ENCODE assay signal across 11 cellular contexts in the genomic region with DNA sequence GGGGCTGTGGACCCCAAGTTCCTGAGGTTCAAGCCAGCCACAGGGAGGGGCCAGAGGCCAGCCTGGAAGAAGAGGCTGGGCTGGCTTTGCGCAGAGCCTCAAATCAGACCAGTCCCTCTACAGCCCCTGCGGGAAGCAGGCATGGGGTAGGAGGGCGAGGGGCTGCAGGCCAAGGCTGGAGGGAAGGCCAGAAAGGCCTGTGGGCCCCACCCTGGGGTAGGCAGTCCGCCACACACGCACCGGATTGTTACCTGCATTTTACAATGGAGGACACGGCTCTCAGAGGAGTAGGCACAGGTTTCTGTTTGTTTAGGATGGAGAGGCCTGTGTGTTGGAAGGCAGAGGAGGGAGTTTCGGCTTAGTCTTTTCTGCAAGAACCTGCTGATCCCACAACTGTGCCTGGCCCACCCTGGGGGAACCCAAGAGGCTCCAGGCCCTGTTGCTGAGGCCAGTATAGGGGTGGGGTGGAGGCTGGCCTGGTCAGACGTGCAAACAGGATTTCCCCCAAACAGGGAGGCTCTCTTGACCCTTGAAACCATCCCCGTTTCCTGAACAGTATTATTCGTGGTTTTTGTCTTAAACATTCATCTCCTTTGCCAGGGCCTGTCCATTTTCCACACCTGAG. TPM values are rescaled to one million over a fixed set of nuclear protein-coding genes. Genes with fewer than 3 reads are reported as not detected.
DNase-seq lines count a peak whose midpoint lies in the region; ATAC-seq and TF ChIP-seq lines count a peak whose summit lies in the region.
"Had no signal": no experiment of that assay in that cellular context is flagged by ENCODE, and none has a peak within 500 bp of the region (broad histone marks: within the 10 kb centered on the region; RNA-seq: fewer than 3 reads in every experiment).

No MANE protein-coding gene starts in this region.

- BruUV-seq in MCF 10A (replicated peaks; lab: Mats Ljungman, UMichigan), result no TSS peak

- no peaks in the 10 kb centered on the region for H3K9me3 ChIP-seq in breast epithelium
- no peaks in the 10 kb centered on the region for H3K9me3 ChIP-seq in neuronal stem cell (replicated peaks in 1 of 2; ENCODE audit: control insufficient read depth in 2 of 2, insufficient read depth in 1 of 2, low read depth in 1 of 2, low read length in 2 of 2)
- H3K9me3 ChIP-seq in aorta (ENCODE audit: control insufficient read depth, low read length), result no peaks in the 10 kb centered on the region
- no peaks in the 10 kb centered on the region for H3K9me3 ChIP-seq in MG63

- H3K4me3 ChIP-seq in breast epithelium (peak overlapping the region; percentile 57 to 84 (median 62)), fibroblast of pulmonary artery (replicated peaks; ENCODE audit: low read depth, low read length) (peak overlapping the region; percentile 14), neuronal stem cell (ENCODE audit: low read length in 2 of 2) (peak overlapping the region in 1 of 2 donors; percentile 23), aorta (ENCODE audit: low read length in 2 of 2) (peak overlapping the region in 1 of 2 donors; percentile 30), MG63 (no peak overlapping the region)

- WGBS in neuronal stem cell (ENCODE audit: extremely low coverage in 2 of 2, insufficient read length in 2 of 2, insufficient replicate concordance in 1 of 2), 2 donors, result no CpG with 5 or more reads among the region's 11 CpGs
- 92 to 94% methylated on average over 11 of the region's 11 CpGs for WGBS in aorta, 2 donors

- no peak overlapping the region for H2BK12ac ChIP-seq in neuronal stem cell (ENCODE audit: low read length)

- ATAC-seq in aorta (ENCODE audit: low FRiP score), result peak; percentile 1

- TF ChIP-seq POLR2A in breast epithelium (IDR thresholded peaks at IDR 0.05), result no peak

- H3K27ac Mint-ChIP-seq in MCF 10A (ENCODE audit: low read depth, unreplicated experiment), result no peak overlapping the region

- POLR2A ChIA-PET in MCF 10A (lab: Yijun Ruan, JAX), result no interaction called here

- H3K14ac ChIP-seq in neuronal stem cell (ENCODE audit: low read length), result no peak overlapping the region

- H3K4ac ChIP-seq in neuronal stem cell (ENCODE audit: low read length), result no peak overlapping the region

- H2BK15ac ChIP-seq in neuronal stem cell (ENCODE audit: low read length), result peak overlapping the region; percentile 53

- H3K27ac ChIP-seq in breast epithelium, result peak overlapping the region; percentile 79 to 98
- no peak overlapping the region for H3K27ac ChIP-seq in neuronal stem cell (replicated peaks; ENCODE audit: low read length)
- H3K27ac ChIP-seq in aorta (ENCODE audit: low read depth in 1 of 2, low read length in 2 of 2), result no peak overlapping the region

- no peaks in the 10 kb centered on the region for H3K27me3 Mint-ChIP-seq in MCF 10A (ENCODE audit: insufficient read depth, unreplicated experiment)

- CTCF ChIA-PET in MCF 10A (lab: Yijun Ruan, JAX), result interaction anchor here (0.6 kb wide), 1 partner anchor 221 kb away, joined by 5 read pairs; no protein-coding TSS in a partner anchor

- peaks cover 7% of the 10 kb centered on the region for H3K79me1 ChIP-seq in neuronal stem cell (ENCODE audit: low read depth, low read length)

- H3K9me3 Mint-ChIP-seq in MCF 10A (ENCODE audit: unreplicated experiment), result no peaks in the 10 kb centered on the region
- H3K9me3 Mint-ChIP-seq: central memory CD8-positive, alpha-beta T cell had no signal

- H3K4me2 ChIP-seq in neuronal stem cell (ENCODE audit: insufficient read depth, low read length, poor library complexity, severe bottlenecking), result peak overlapping the region; percentile 71

- H2AK5ac ChIP-seq in neuronal stem cell (ENCODE audit: low read depth, low read length), result no peak overlapping the region

- no peaks in the 10 kb centered on the region for H3K36me3 ChIP-seq in breast epithelium
- no peaks in the 10 kb centered on the region for H3K36me3 ChIP-seq in neuronal stem cell (replicated peaks in 1 of 2; ENCODE audit: control insufficient read depth in 2 of 2, insufficient read depth in 2 of 2, low read length in 2 of 2)
- no peaks in the 10 kb centered on the region for H3K36me3 ChIP-seq in aorta (ENCODE audit: control insufficient read depth in 1 of 2, insufficient read depth in 2 of 2, low read length in 1 of 2)
- no peaks in the 10 kb centered on the region for H3K36me3 ChIP-seq in MG63

- H2BK120ac ChIP-seq in neuronal stem cell (ENCODE audit: low read depth, low read length), result peak overlapping the region; percentile 63

- no peak overlapping the region for H2BK5ac ChIP-seq in neuronal stem cell (ENCODE audit: low read length)

- DNase-seq in breast epithelium (ENCODE audit: low spot score in 2 of 2), result no peak
- no peak for DNase-seq in MCF 10A (ENCODE audit: unreplicated experiment)
- DNase-seq in fibroblast of pulmonary artery (ENCODE audit: low read depth), result no peak
- DNase-seq in neuronal stem cell (ENCODE audit: low spot score), result no peak
- DNase-seq in aorta, result no peak
- no peak for DNase-seq in AG08395 (ENCODE audit: low spot score)
- no peak for DNase-seq in superior temporal gyrus (ENCODE audit: extremely low spot score)
- DNase-seq in MG63, result no peak
- DNase-seq: NCI-H345 had no signal

- peak overlapping the region; percentile 76 for H2AFZ ChIP-seq in neuronal stem cell (ENCODE audit: low read length)

- H3K4me3 Mint-ChIP-seq in MCF 10A (ENCODE audit: unreplicated experiment), result no peak overlapping the region
- H3K4me3 Mint-ChIP-seq: central memory CD8-positive, alpha-beta T cell had no signal

- H3K23ac ChIP-seq in neuronal stem cell (ENCODE audit: low read depth, low read length, poor library complexity), result no peak overlapping the region

- H4K91ac ChIP-seq in neuronal stem cell (ENCODE audit: low read depth, low read length, poor library complexity), result no peak overlapping the region

- peak overlapping the region; percentile 8 for H4K8ac ChIP-seq in neuronal stem cell (ENCODE audit: low read depth, low read length)

- H3K18ac ChIP-seq in neuronal stem cell (ENCODE audit: low read length), result peak overlapping the region; percentile 89

- H3K9ac ChIP-seq in neuronal stem cell (ENCODE audit: low read depth, low read length, poor library complexity), result no peak overlapping the region

- intact Hi-C loops in breast epithelium (cut with DNase I; ENCODE audit: low total_unique reads), result loop anchor here (5.0 kb wide), 1 partner anchor 1878 kb away; no protein-coding TSS in a partner anchor
- intact Hi-C loops in MCF 10A (cut with micrococcal nuclease), result no loop called here
- intact Hi-C loops in aorta (cut with DNase I), result no loop called here

- H3K4me1 Mint-ChIP-seq in MCF 10A (ENCODE audit: insufficient read depth, unreplicated experiment), result peaks cover 11% of the 10 kb centered on the region
- H3K4me1 Mint-ChIP-seq: central memory CD8-positive, alpha-beta T cell had no signal

- peaks cover 5% of the 10 kb centered on the region for H3K36me3 Mint-ChIP-seq in MCF 10A (ENCODE audit: insufficient read depth, unreplicated experiment)

- peaks cover 13 to 16% of the 10 kb centered on the region in 2 donors for H3K4me1 ChIP-seq in breast epithelium
- peaks cover 0 to 5% of the 10 kb centered on the region in 2 donors for H3K4me1 ChIP-seq in neuronal stem cell (ENCODE audit: control insufficient read depth in 2 of 2, insufficient read depth in 1 of 2, low read depth in 1 of 2, low read length in 2 of 2)
- no peaks in the 10 kb centered on the region for H3K4me1 ChIP-seq in aorta (ENCODE audit: control insufficient read depth in 1 of 2, insufficient read depth in 2 of 2, low read length in 2 of 2)

- TF ChIP-seq CTCF in breast epithelium (IDR thresholded peaks at IDR 0.05) (no peak), MCF 10A (IDR thresholded peaks at IDR 0.05; ENCODE audit: unreplicated experiment) (no peak), fibroblast of pulmonary artery (IDR thresholded peaks at IDR 0.05; ENCODE audit: low read length, missing control alignments) (no peak)

- H3K27me3 ChIP-seq in breast epithelium, result no peaks in the 10 kb centered on the region
- H3K27me3 ChIP-seq in neuronal stem cell (ENCODE audit: control insufficient read depth in 3 of 3, insufficient read depth in 3 of 3, low read depth in 1 of 3, low read length in 3 of 3), result peaks cover 0 to 7% (median 3%) of the 10 kb centered on the region in 3 experiments
- no peaks in the 10 kb centered on the region for H3K27me3 ChIP-seq in aorta (ENCODE audit: control insufficient read depth in 1 of 2, insufficient read depth in 2 of 2, low read length in 1 of 2)
- no peaks in the 10 kb centered on the region for H3K27me3 ChIP-seq in MG63

RNA-seq across cellular contexts. Expression of a gene that starts 0.7 kb away (rescaled TPM):
- total RNA-seq in breast epithelium (10 to 100 TPM; 14.4 to 22.3 (median 18.3) TPM), MCF 10A (2022) (not detected in 2 replicates), aorta (10 to 100 TPM; 10.8 to 20.0 TPM)
- polyA plus RNA-seq in neuronal stem cell (2013, experiment 1 of 2), result 0.81 TPM
- 0.57 TPM for polyA plus RNA-seq in neuronal stem cell (2013, experiment 2 of 2)
- 10 to 100 TPM in 1 of 2 donors, 1 to 10 TPM in 1; 3.0 to 22.9 TPM for polyA plus RNA-seq in aorta
- 0.49 TPM in 1 of 2 replicates, not detected in the other for total RNA-seq in MG63 (2014; rRNA removed; shearing (Covaris generic); ENCODE audit: low replicate concordance)
- total RNA-seq: HT1080 had no signal

RNA-seq across cellular contexts. Expression of a gene that starts 15.3 kb away (rescaled TPM):
- total RNA-seq in breast epithelium (10 to 100 TPM in 2 of 3 donors, 1 to 10 TPM in 1; 7.9 to 14.9 (median 12.1) TPM), MCF 10A (2022) (30.6 and 32.9 TPM in 2 replicates), aorta (10 to 100 TPM in 1 of 2 donors, 1 to 10 TPM in 1; 5.7 to 11.5 TPM)
- 4.1 TPM for polyA plus RNA-seq in neuronal stem cell (2013, experiment 1 of 2)
- polyA plus RNA-seq in neuronal stem cell (2013, experiment 2 of 2), result 3.9 TPM
- 10 to 100 TPM; 15.4 to 19.8 TPM for polyA plus RNA-seq in aorta
- 1.2 TPM in 1 of 2 replicates, not detected in the other for total RNA-seq in MG63 (2014; rRNA removed; shearing (Covaris generic); ENCODE audit: low replicate concordance)

RNA-seq across cellular contexts. Expression of a gene that starts 15.5 kb away (rescaled TPM):
- total RNA-seq in breast epithelium, result 100 to 1,000 TPM; 108 to 179 (median 128) TPM
- total RNA-seq in MCF 10A (2022), result 355 and 389 TPM in 2 replicates
- 966 TPM for polyA plus RNA-seq in neuronal stem cell (2013, experiment 1 of 2)
- 911 TPM for polyA plus RNA-seq in neuronal stem cell (2013, experiment 2 of 2)
- 100 to 1,000 TPM; 152 to 162 TPM for total RNA-seq in aorta
- 100 to 1,000 TPM; 492 to 599 TPM for polyA plus RNA-seq in aorta
- total RNA-seq in MG63 (2014; rRNA removed; shearing (Covaris generic); ENCODE audit: low replicate concordance), result 183 TPM in 1 of 2 replicates, not detected in the other

RNA-seq across cellular contexts. Expression of a gene that starts 16.0 kb away (rescaled TPM):
- total RNA-seq in breast epithelium, result 10 to 100 TPM; 60.6 to 71.7 (median 69.4) TPM
- total RNA-seq in MCF 10A (2022), result 26.5 and 33.5 TPM in 2 replicates
- 40.8 TPM for polyA plus RNA-seq in neuronal stem cell (2013, experiment 1 of 2)
- 42.5 TPM for polyA plus RNA-seq in neuronal stem cell (2013, experiment 2 of 2)
- 10 to 100 TPM; 35.7 to 59.4 TPM for total RNA-seq in aorta
- polyA plus RNA-seq in aorta, result 10 to 100 TPM; 17.7 to 38.3 TPM
- total RNA-seq in MG63 (2014; rRNA removed; shearing (Covaris generic); ENCODE audit: low replicate concordance), result 9.9 and 25.5 TPM in 2 replicates

Comparison
In these comparisons a context has a peak if more than half of its experiments do, and no peak if none do; other contexts are left out.
1. H3K27ac ChIP-seq: peak in breast epithelium (2 of 2); none in neuronal stem cell (single experiment) and aorta (0 of 2).